In the genomic region with DNA sequence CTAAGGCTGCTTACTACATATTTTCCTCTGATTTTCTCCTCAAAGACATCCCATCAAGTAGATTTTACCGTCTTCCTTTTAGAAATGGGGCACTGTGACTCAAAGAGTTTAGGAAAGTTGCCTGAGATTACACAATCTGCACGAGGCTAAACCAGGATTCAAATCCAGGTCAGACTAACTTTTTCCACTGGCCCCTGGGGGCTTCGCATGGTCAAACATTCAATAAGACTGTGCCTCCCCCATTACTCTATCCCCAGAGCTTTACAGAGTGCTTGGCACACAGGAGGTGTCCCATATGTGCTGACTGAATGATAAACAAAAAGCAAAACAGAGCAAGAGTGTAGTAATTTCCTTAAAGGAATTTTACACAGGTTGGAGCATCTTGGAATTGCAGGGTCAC, we compare ENCODE assay signal across 13 cellular contexts.
DNase-seq lines count a peak whose midpoint lies in the region; ATAC-seq and TF ChIP-seq lines count a peak whose summit lies in the region.
"Had no signal": no experiment of that assay in that cellular context is flagged by ENCODE, and none has a peak within 500 bp of the region (broad histone marks: within the 10 kb centered on the region; RNA-seq: fewer than 3 reads in every experiment).

No MANE protein-coding gene starts in this region.

- H3K36me3 Mint-ChIP-seq in GM23338 (ENCODE audit: low read depth): no peaks in the 10 kb centered on the region; the same call in 1 of the 3 replicates

- H3K4me3 ChIP-seq in GM23338 (no peak overlapping the region), astrocyte of the spinal cord (ENCODE audit: low read depth, low read length) (no peak overlapping the region), heart left ventricle (no peak overlapping the region), H7 (ENCODE audit: insufficient read depth, low read depth, low read length) (no peak overlapping the region)
- H3K4me3 ChIP-seq: right lobe of liver had no signal

- POLR2A ChIA-PET in HEK293T (lab: Yijun Ruan, JAX): no interaction called here

- H3K27me3 Mint-ChIP-seq in GM23338 (ENCODE audit: insufficient read depth, low read depth, poor library complexity): peaks cover 1% of the 10 kb centered on the region
- H3K27me3 Mint-ChIP-seq: B cell had no signal

- H3F3A ChIP-seq in GM23338 (replicated peaks; ENCODE audit: low read depth): no peaks in the 10 kb centered on the region

- in situ Hi-C loops in astrocyte of the spinal cord (cut with HindIII; ENCODE audit: low sequenced_read_pairs): no loop called here

- H3K79me2 ChIP-seq in GM23338 (replicated peaks; ENCODE audit: insufficient read depth): no peaks in the 10 kb centered on the region

- H3K9me3 Mint-ChIP-seq in GM23338: peaks cover 2% of the 10 kb centered on the region; the same call in 2 of the 3 replicates

- no peak overlapping the region for H3K4me3 Mint-ChIP-seq in GM23338
- H3K4me3 Mint-ChIP-seq: B cell had no signal

- CTCF ChIA-PET in HEK293T (lab: Yijun Ruan, JAX): no interaction called here

- peaks cover 22% of the 10 kb centered on the region for H3K4me1 Mint-ChIP-seq in GM23338
- H3K4me1 Mint-ChIP-seq: B cell had no signal

- H3K9me3 ChIP-seq in heart left ventricle: peaks cover 0 to 6% (median 0%) of the 10 kb centered on the region in 12 donors
- H3K9me3 ChIP-seq: right lobe of liver had no signal

- no peaks in the 10 kb centered on the region for H3K36me3 ChIP-seq in GM23338 (ENCODE audit: insufficient read depth)
- no peaks in the 10 kb centered on the region for H3K36me3 ChIP-seq in heart left ventricle
- no peaks in the 10 kb centered on the region for H3K36me3 ChIP-seq in H7 (replicated peaks; ENCODE audit: control insufficient read depth, insufficient read depth, low read length)
- H3K36me3 ChIP-seq: right lobe of liver had no signal

- peak overlapping the region; percentile 33 for H3K27ac Mint-ChIP-seq in GM23338
- H3K27ac Mint-ChIP-seq: B cell had no signal

- peaks cover 7% of the 10 kb centered on the region; the same call in 1 of the 2 replicates for H3K9me2 ChIP-seq in GM23338 (ENCODE audit: insufficient read depth)

- no peak for DNase-seq in GM23338 (ENCODE audit: low spot score)
- DNase-seq in astrocyte of the spinal cord (ENCODE audit: low read depth, low spot score): peak; percentile 31
- peak in 1 of 5 donors; percentile 56 for DNase-seq in heart left ventricle
- peak; percentile 33 for DNase-seq in renal cortical epithelial cell (ENCODE audit: low read depth)
- DNase-seq in HEK293T (ENCODE audit: extremely low spot score): no peak
- no peak for DNase-seq in H7
- no peak for DNase-seq in NCI-H69 (lab: John Stamatoyannopoulos, UW)
- DNase-seq: activated effector memory CD4-positive, alpha-beta T cell treated with anti-CD3 and anti-CD28 coated beads, Interleukin-2, amount 50 U/mL, for 16 hours; cortex of kidney; NCI-H1105 treated with DMSO at 0.1 percent for 48 hours had no signal

- H3K27me3 ChIP-seq in GM23338 (ENCODE audit: insufficient read depth): no peaks in the 10 kb centered on the region
- no peaks in the 10 kb centered on the region for H3K27me3 ChIP-seq in heart left ventricle
- H3K27me3 ChIP-seq in H7 (ENCODE audit: control insufficient read depth, insufficient read depth, low read length): no peaks in the 10 kb centered on the region
- H3K27me3 ChIP-seq: right lobe of liver had no signal

- peaks cover 6% of the 10 kb centered on the region; the same call in 1 of the 2 replicates for H3K4me1 ChIP-seq in GM23338 (ENCODE audit: insufficient read depth)
- H3K4me1 ChIP-seq in heart left ventricle: peaks cover 0 to 30% (median 18%) of the 10 kb centered on the region in 12 donors
- H3K4me1 ChIP-seq: right lobe of liver had no signal

- H3K4me2 ChIP-seq in GM23338: 0 out of 2 replicates have a peak overlapping the region, but pooled peaks have one; percentile 18

- no peaks in the 10 kb centered on the region for H4K20me1 ChIP-seq in GM23338 (replicated peaks; ENCODE audit: insufficient read depth)

- H2AFZ ChIP-seq in GM23338: peak overlapping the region; percentile 28; the same call in 1 of the 2 replicates

- TF ChIP-seq POLR2A in heart left ventricle (IDR thresholded peaks at IDR 0.05): no peak

- no peak for TF ChIP-seq CTCF in GM23338 (conservative IDR thresholded peaks at IDR 0.05; ENCODE audit: low read depth in 2 of 2)
- no peak for TF ChIP-seq CTCF in astrocyte of the spinal cord (IDR thresholded peaks at IDR 0.05; ENCODE audit: low read depth, low read length)
- TF ChIP-seq CTCF in heart left ventricle (IDR thresholded peaks at IDR 0.05): no peak

- ATAC-seq in GM23338: peak; percentile 56
- peak in 3 of 4 donors; percentile 8 to 31 (median 28) for ATAC-seq in heart left ventricle
- ATAC-seq in GM19023 (IDR thresholded peaks at IDR 0.05; ENCODE audit: unreplicated experiment): no peak

- intact Hi-C loops in heart left ventricle (cut with DNase I): loop anchor here in 2 of 10 donors (5.0 to 10.0 kb wide), 2 partner anchors 69 to 119 kb away; a partner anchor contains a TSS

- WGBS in heart left ventricle, 4 donors: 24 to 36% (median 26%) methylated on average over 3 of the region's 3 CpGs

- H3K27ac ChIP-seq in GM23338 (ENCODE audit: low read depth) (peak overlapping the region; percentile 18; the same call in 1 of the 2 replicates), heart left ventricle (peak overlapping the region in 10 of 12 donors; percentile 47 to 76 (median 66))
- H3K27ac ChIP-seq: right lobe of liver had no signal

TF ChIP-seq in GM23338, 12 proteins besides CTCF, POLR2A, EP300 and RAD21 (continues in another document):
- TF ChIP-seq EZH2 (IDR thresholded peaks at IDR 0.05; ENCODE audit: low read depth, unreplicated experiment) (no peak), EZH2phosphoT487 (IDR thresholded peaks at IDR 0.05; ENCODE audit: unreplicated experiment) (no peak), CREB1 (CRISPR knock-in tag; IDR thresholded peaks at IDR 0.05; ENCODE audit: low read depth) (no peak), ZNF331 (CRISPR knock-in tag; IDR thresholded peaks at IDR 0.05; ENCODE audit: low read depth) (no peak), POLR2AphosphoS5 (IDR thresholded peaks at IDR 0.05; ENCODE audit: low read depth) (no peak), NANOG (IDR thresholded peaks at IDR 0.05; ENCODE audit: borderline replicate concordance) (no peak)
- TF ChIP-seq, protein P1, sequence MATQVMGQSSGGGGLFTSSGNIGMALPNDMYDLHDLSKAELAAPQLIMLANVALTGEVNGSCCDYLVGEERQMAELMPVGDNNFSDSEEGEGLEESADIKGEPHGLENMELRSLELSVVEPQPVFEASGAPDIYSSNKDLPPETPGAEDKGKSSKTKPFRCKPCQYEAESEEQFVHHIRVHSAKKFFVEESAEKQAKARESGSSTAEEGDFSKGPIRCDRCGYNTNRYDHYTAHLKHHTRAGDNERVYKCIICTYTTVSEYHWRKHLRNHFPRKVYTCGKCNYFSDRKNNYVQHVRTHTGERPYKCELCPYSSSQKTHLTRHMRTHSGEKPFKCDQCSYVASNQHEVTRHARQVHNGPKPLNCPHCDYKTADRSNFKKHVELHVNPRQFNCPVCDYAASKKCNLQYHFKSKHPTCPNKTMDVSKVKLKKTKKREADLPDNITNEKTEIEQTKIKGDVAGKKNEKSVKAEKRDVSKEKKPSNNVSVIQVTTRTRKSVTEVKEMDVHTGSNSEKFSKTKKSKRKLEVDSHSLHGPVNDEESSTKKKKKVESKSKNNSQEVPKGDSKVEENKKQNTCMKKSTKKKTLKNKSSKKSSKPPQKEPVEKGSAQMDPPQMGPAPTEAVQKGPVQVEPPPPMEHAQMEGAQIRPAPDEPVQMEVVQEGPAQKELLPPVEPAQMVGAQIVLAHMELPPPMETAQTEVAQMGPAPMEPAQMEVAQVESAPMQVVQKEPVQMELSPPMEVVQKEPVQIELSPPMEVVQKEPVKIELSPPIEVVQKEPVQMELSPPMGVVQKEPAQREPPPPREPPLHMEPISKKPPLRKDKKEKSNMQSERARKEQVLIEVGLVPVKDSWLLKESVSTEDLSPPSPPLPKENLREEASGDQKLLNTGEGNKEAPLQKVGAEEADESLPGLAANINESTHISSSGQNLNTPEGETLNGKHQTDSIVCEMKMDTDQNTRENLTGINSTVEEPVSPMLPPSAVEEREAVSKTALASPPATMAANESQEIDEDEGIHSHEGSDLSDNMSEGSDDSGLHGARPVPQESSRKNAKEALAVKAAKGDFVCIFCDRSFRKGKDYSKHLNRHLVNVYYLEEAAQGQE (IDR thresholded peaks at IDR 0.05; ENCODE audit: unreplicated experiment): no peak

TF ChIP-seq in HEK293T, 16 proteins besides CTCF, POLR2A, EP300 and RAD21:
- TF ChIP-seq HDGF (IDR thresholded peaks at IDR 0.05; ENCODE audit: borderline replicate concordance): no peak
- TF ChIP-seq LEF1 (IDR thresholded peaks at IDR 0.05; ENCODE audit: borderline replicate concordance): no peak
- TF ChIP-seq ARNT (IDR thresholded peaks at IDR 0.05): no peak
- no peak for TF ChIP-seq ELF4 (IDR thresholded peaks at IDR 0.05)
- TF ChIP-seq FOXM1 (IDR thresholded peaks at IDR 0.05; ENCODE audit: borderline replicate concordance): no peak
- TF ChIP-seq CTBP1 (IDR thresholded peaks at IDR 0.05; ENCODE audit: borderline replicate concordance): no peak
- no peak for TF ChIP-seq BHLHE40 (IDR thresholded peaks at IDR 0.05; ENCODE audit: borderline replicate concordance)
- no peak for TF ChIP-seq TARDBP (IDR thresholded peaks at IDR 0.05)
- TF ChIP-seq FOXA1 (IDR thresholded peaks at IDR 0.05): no peak
- TF ChIP-seq FOXK2 (IDR thresholded peaks at IDR 0.05): no peak

Comparison
In these comparisons a context has a peak if more than half of its experiments do, and no peak if none do; other contexts are left out.
1. DNase-seq: peak in astrocyte of the spinal cord (single experiment) and renal cortical epithelial cell (single experiment); none in GM23338 (single experiment), HEK293T (single experiment), H7 (single experiment) and NCI-H69 (single experiment).